16 cellular contexts compared by ENCODE assay signal in genomic region chr6:106053484-106053883, GRCh38. TPM values are rescaled to one million over a fixed set of nuclear protein-coding genes. Genes with fewer than 3 reads are reported as not detected.
DNase-seq lines count a peak whose midpoint lies in the region; ATAC-seq and TF ChIP-seq lines count a peak whose summit lies in the region.
"Had no signal": no experiment of that assay in that cellular context is flagged by ENCODE, and none has a peak within 500 bp of the region (broad histone marks: within the 10 kb centered on the region; RNA-seq: fewer than 3 reads in every experiment).

No MANE protein-coding gene starts in this region.

- POLR2A ChIA-PET in Caco-2 (lab: Charles Lee) (no interaction called here), HEK293T (lab: Yijun Ruan, JAX) (no interaction called here)

- no peak overlapping the region for H3K9ac ChIP-seq in endodermal cell (ENCODE audit: extremely low read depth, low read length, poor library complexity, severe bottlenecking)
- H3K9ac ChIP-seq: GM23248 had no signal

- H3K27ac Mint-ChIP-seq in Caco-2 (ENCODE audit: unreplicated experiment) (peak overlapping the region; percentile 74), endodermal cell (no peak overlapping the region)
- H3K27ac Mint-ChIP-seq in effector memory CD8-positive, alpha-beta T cell = no peak overlapping the region
- H3K27ac Mint-ChIP-seq: CD4-positive, CD25-positive, alpha-beta regulatory T cell; CD8-positive, alpha-beta memory T cell had no signal

- H3K27ac ChIP-seq in endodermal cell (ENCODE audit: low read depth, low read length) (no peak overlapping the region), lower lobe of right lung (no peak overlapping the region), upper lobe of right lung (no peak overlapping the region)
- H3K27ac ChIP-seq: GM23248, HL-60 had no signal

- H3K36me3 Mint-ChIP-seq in Caco-2 (ENCODE audit: insufficient read depth, unreplicated experiment) (peaks cover 7% of the 10 kb centered on the region), endodermal cell (ENCODE audit: low read depth) (peaks cover 20% of the 10 kb centered on the region)
- no peaks in the 10 kb centered on the region for H3K36me3 Mint-ChIP-seq in effector memory CD8-positive, alpha-beta T cell (ENCODE audit: insufficient read depth)
- H3K36me3 Mint-ChIP-seq: CD4-positive, CD25-positive, alpha-beta regulatory T cell; CD8-positive, alpha-beta memory T cell had no signal

- H3K4me1 ChIP-seq in Caco-2 (peaks cover 83% of the 10 kb centered on the region), endodermal cell (ENCODE audit: control insufficient read depth, insufficient read depth, low read length) (peaks cover 39% of the 10 kb centered on the region), lower lobe of right lung (peaks cover 5% of the 10 kb centered on the region), upper lobe of right lung (peaks cover 7% of the 10 kb centered on the region)
- H3K4me1 ChIP-seq: BE2C, HAP-1 had no signal

- 95% methylated on average over 2 of the region's 2 CpGs; no CpG with 5 or more reads in 1 of the 2 experiments for WGBS in endodermal cell (ENCODE audit: insufficient coverage in 1 of 2, insufficient read length in 1 of 2), 2 experiments

- H3K9me3 Mint-ChIP-seq in Caco-2 (ENCODE audit: unreplicated experiment) (no peaks in the 10 kb centered on the region), endodermal cell (no peaks in the 10 kb centered on the region)
- no peaks in the 10 kb centered on the region for H3K9me3 Mint-ChIP-seq in effector memory CD8-positive, alpha-beta T cell
- H3K9me3 Mint-ChIP-seq: CD4-positive, CD25-positive, alpha-beta regulatory T cell; CD8-positive, alpha-beta memory T cell had no signal

- H3K27me3 Mint-ChIP-seq in Caco-2 (ENCODE audit: insufficient read depth, unreplicated experiment) (no peaks in the 10 kb centered on the region), endodermal cell (ENCODE audit: insufficient read depth) (no peaks in the 10 kb centered on the region)
- no peaks in the 10 kb centered on the region for H3K27me3 Mint-ChIP-seq in effector memory CD8-positive, alpha-beta T cell
- H3K27me3 Mint-ChIP-seq: CD8-positive, alpha-beta memory T cell had no signal

- CTCF ChIA-PET in Caco-2 (lab: Charles Lee) (no interaction called here), HEK293T (lab: Yijun Ruan, JAX) (no interaction called here)

- H3K4me3 ChIP-seq in Caco-2 (ENCODE audit: low read depth, low read length) = no peak overlapping the region
- H3K4me3 ChIP-seq in endodermal cell (ENCODE audit: low read length) = no peak overlapping the region
- no peak overlapping the region for H3K4me3 ChIP-seq in lower lobe of right lung
- no peak overlapping the region for H3K4me3 ChIP-seq in upper lobe of right lung
- H3K4me3 ChIP-seq: GM23248, HAP-1 had no signal

- no TSS peak for BruUV-seq in Caco-2 (replicated peaks; lab: Mats Ljungman, UMichigan)

- no peaks in the 10 kb centered on the region for H3K9me3 ChIP-seq in Caco-2
- no peaks in the 10 kb centered on the region for H3K9me3 ChIP-seq in endodermal cell (ENCODE audit: control insufficient read depth, low read length)
- no peaks in the 10 kb centered on the region for H3K9me3 ChIP-seq in lower lobe of right lung
- no peaks in the 10 kb centered on the region for H3K9me3 ChIP-seq in upper lobe of right lung
- H3K9me3 ChIP-seq: BE2C, HAP-1 had no signal

- TF ChIP-seq CTCF in Caco-2 (IDR thresholded peaks at IDR 0.05; ENCODE audit: insufficient read depth in 1 of 2, low read depth in 1 of 2, low read length in 1 of 2, severe bottlenecking in 1 of 2, unreplicated experiment in 1 of 2) (no peak), endodermal cell (conservative IDR thresholded peaks at IDR 0.05) (no peak), lower lobe of right lung (IDR thresholded peaks at IDR 0.05) (no peak), upper lobe of right lung (IDR thresholded peaks at IDR 0.05) (no peak)

- ATAC-seq in lower lobe of right lung = peak; percentile 67 to 74
- ATAC-seq in upper lobe of right lung = peak; percentile 73
- no peak for ATAC-seq in effector memory CD8-positive, alpha-beta T cell (replicated peaks)

- DNase-seq in Caco-2 (no peak), endodermal cell (no peak), lower lobe of right lung (no peak), upper lobe of right lung (no peak), HEK293T (ENCODE audit: extremely low spot score) (no peak), inferior parietal cortex (ENCODE audit: extremely low spot score) (no peak)
- DNase-seq in effector memory CD8-positive, alpha-beta T cell = no peak
- DNase-seq: ACHN; BE2C; C1 segment of cervical spinal cord; CD4-positive, CD25-positive, alpha-beta regulatory T cell; CD8-positive, alpha-beta memory T cell; COR-L47; GM23248 had no signal

- H3K27me3 ChIP-seq in Caco-2 (replicated peaks; ENCODE audit: control insufficient read depth, insufficient read depth, low read length) (no peaks in the 10 kb centered on the region), endodermal cell (ENCODE audit: control insufficient read depth, insufficient read depth, low read length, poor library complexity, severe bottlenecking) (no peaks in the 10 kb centered on the region), lower lobe of right lung (ENCODE audit: low read depth) (no peaks in the 10 kb centered on the region), upper lobe of right lung (no peaks in the 10 kb centered on the region)
- H3K27me3 ChIP-seq: BE2C had no signal

- H3K36me3 ChIP-seq in Caco-2 (ENCODE audit: control insufficient read depth, insufficient read depth, low read length) (peaks cover 2% of the 10 kb centered on the region; the same call in 1 of the 2 replicates), endodermal cell (ENCODE audit: control insufficient read depth, insufficient read depth, low read length) (peaks cover 51% of the 10 kb centered on the region), lower lobe of right lung (no peaks in the 10 kb centered on the region), upper lobe of right lung (no peaks in the 10 kb centered on the region)
- H3K36me3 ChIP-seq: BE2C, HAP-1 had no signal

- peaks cover 59% of the 10 kb centered on the region for H3K4me1 Mint-ChIP-seq in Caco-2 (ENCODE audit: low read depth, unreplicated experiment)
- H3K4me1 Mint-ChIP-seq in endodermal cell = peaks cover 74% of the 10 kb centered on the region
- H3K4me1 Mint-ChIP-seq in effector memory CD8-positive, alpha-beta T cell (ENCODE audit: low read depth in 2 of 2) = peaks cover 9 to 14% of the 10 kb centered on the region in 2 donors

- H3K4me3 Mint-ChIP-seq in Caco-2 (ENCODE audit: unreplicated experiment) (peak overlapping the region; percentile 56), endodermal cell (peak overlapping the region; percentile 10)
- no peak overlapping the region for H3K4me3 Mint-ChIP-seq in effector memory CD8-positive, alpha-beta T cell
- H3K4me3 Mint-ChIP-seq: CD4-positive, CD25-positive, alpha-beta regulatory T cell; CD8-positive, alpha-beta memory T cell had no signal

- intact Hi-C loops in Caco-2 (cut with micrococcal nuclease; ENCODE audit: unreplicated experiment) (no loop called here), lower lobe of right lung (cut with DNase I) (no loop called here), upper lobe of right lung (cut with DNase I) (no loop called here)

TF ChIP-seq in HEK293T, 16 proteins besides CTCF, POLR2A, EP300 and RAD21:
- TF ChIP-seq SUZ12 (IDR thresholded peaks at IDR 0.05) = no peak
- no peak for TF ChIP-seq TARDBP (IDR thresholded peaks at IDR 0.05)
- no peak for TF ChIP-seq L3MBTL2 (conservative IDR thresholded peaks at IDR 0.05)
- TF ChIP-seq BHLHE40 (IDR thresholded peaks at IDR 0.05; ENCODE audit: borderline replicate concordance) = no peak
- no peak for TF ChIP-seq LEF1 (IDR thresholded peaks at IDR 0.05; ENCODE audit: borderline replicate concordance)
- no peak for TF ChIP-seq ARNT (IDR thresholded peaks at IDR 0.05)
- TF ChIP-seq HDGF (IDR thresholded peaks at IDR 0.05; ENCODE audit: borderline replicate concordance) = no peak
- no peak for TF ChIP-seq SP1 (IDR thresholded peaks at IDR 0.05)
- TF ChIP-seq FOXA1 (IDR thresholded peaks at IDR 0.05) = no peak
- TF ChIP-seq ZNF384 (IDR thresholded peaks at IDR 0.05) = no peak
- no peak for TF ChIP-seq NFRKB (IDR thresholded peaks at IDR 0.05)
- TF ChIP-seq ELF4 (IDR thresholded peaks at IDR 0.05) = no peak
- TF ChIP-seq FOXM1 (IDR thresholded peaks at IDR 0.05; ENCODE audit: borderline replicate concordance) = no peak
- TF ChIP-seq PKNOX1 (IDR thresholded peaks at IDR 0.05) = no peak
- no peak for TF ChIP-seq CTBP1 (IDR thresholded peaks at IDR 0.05; ENCODE audit: borderline replicate concordance)
- TF ChIP-seq FOXK2 (IDR thresholded peaks at IDR 0.05) = no peak

RNA-seq across cellular contexts. Expression of gene PRDM1, which starts 32.7 kb away (rescaled TPM):
- 10.4 and 11.4 TPM in 2 replicates for total RNA-seq in Caco-2 (2022)
- total RNA-seq in endodermal cell = 10 to 100 TPM; 54.0 to 74.3 TPM
- 6.9 TPM for polyA plus RNA-seq in endodermal cell (2013, experiment 1 of 2)
- polyA plus RNA-seq in endodermal cell (2013, experiment 2 of 2) = 8.0 TPM
- 13.9 TPM for total RNA-seq in lower lobe of right lung
- total RNA-seq in upper lobe of right lung = 17.5 TPM

Comparison
In these comparisons a context has a peak if more than half of its experiments do, and no peak if none do; other contexts are left out.
1. H3K4me3 Mint-ChIP-seq: peak in Caco-2 (single experiment) and endodermal cell (single experiment); none in effector memory CD8-positive, alpha-beta T cell (0 of 2).